Comparison of ENCODE assay signal across 21 cellular contexts in the genomic region with DNA sequence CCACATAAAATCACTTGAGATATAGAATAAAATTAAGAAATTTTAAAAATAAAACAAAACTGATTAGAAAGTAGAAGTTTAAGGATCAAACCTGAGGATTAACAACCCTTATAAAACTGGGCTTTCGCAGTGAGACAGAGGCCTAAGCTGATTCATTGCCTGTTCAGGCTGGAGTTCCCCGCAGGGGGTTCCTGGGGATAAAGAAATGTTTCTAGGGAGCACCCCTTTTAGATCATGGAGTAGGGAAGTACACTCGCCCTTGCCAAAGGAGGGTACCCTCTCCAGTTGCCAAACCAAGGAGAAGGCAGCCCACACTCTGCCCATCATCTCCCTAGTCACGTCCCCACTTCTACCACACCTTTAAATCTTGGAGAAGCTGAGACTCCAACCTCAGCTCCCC. TPM values are rescaled to one million over a fixed set of nuclear protein-coding genes. Genes with fewer than 3 reads are reported as not detected.
DNase-seq lines count a peak whose midpoint lies in the region; ATAC-seq, FAIRE-seq and TF ChIP-seq lines count a peak whose summit lies in the region.
"Had no signal": no experiment of that assay in that cellular context is flagged by ENCODE, and none has a peak within 500 bp of the region (broad histone marks: within the 10 kb centered on the region; RNA-seq: fewer than 3 reads in every experiment).

No MANE protein-coding gene starts in this region.

- DNase-seq in activated naive CD8-positive, alpha-beta T cell treated with anti-CD3 and anti-CD28 coated beads, Interleukin-2, amount 50 U/mL, for 24 hours = no peak
- no peak for DNase-seq in T-helper 17 cell
- DNase-seq in H1 (ENCODE audit: low read depth in 1 of 2, low spot score in 2 of 2) = no peak
- DNase-seq in activated effector memory CD4-positive, alpha-beta T cell treated with anti-CD3 and anti-CD28 coated beads, Interleukin-2, amount 50 U/mL, for 16 hours = no peak
- DNase-seq in brain microvascular endothelial cell = no peak
- no peak for DNase-seq in stomach
- DNase-seq: AML-193; CD4-positive, alpha-beta T cell; HCEC 1CT; IMR-90; Kasumi-1; NCI-H1417; NCI-H2029; NCI-H510A; NCI-H82; Peyer's patch; SHP77 had no signal

- in situ Hi-C loops in brain microvascular endothelial cell (cut with HindIII; ENCODE audit: low pct_ligation_motif_present, low sequenced_read_pairs) = no loop called here

- H2AFZ ChIP-seq in H1 (ENCODE audit: low read length) = no peak overlapping the region; the same call in 1 of the 2 replicates

- no peak overlapping the region for H3K14ac ChIP-seq in H1 (ENCODE audit: insufficient read length)

- H3K36me3 ChIP-seq in H1 (ENCODE audit: control insufficient read depth in 2 of 4, insufficient read depth in 4 of 4, low read length in 3 of 4) = no peaks in the 10 kb centered on the region
- peaks cover 54% of the 10 kb centered on the region for H3K36me3 ChIP-seq in brain microvascular endothelial cell (replicated peaks)
- H3K36me3 ChIP-seq in stomach = peaks cover 0 to 9% (median 0%) of the 10 kb centered on the region in 4 donors
- H3K36me3 ChIP-seq: Peyer's patch had no signal

- H3K4me3 ChIP-seq in H1 (ENCODE audit: extremely low read depth in 1 of 4, insufficient read depth in 2 of 4, low read depth in 3 of 4, low read length in 4 of 4) (no peak overlapping the region), brain microvascular endothelial cell (ENCODE audit: low read depth, low read length) (no peak overlapping the region), stomach (no peak overlapping the region)
- H3K4me3 ChIP-seq: A549, Peyer's patch had no signal

- H3K9me3 Mint-ChIP-seq in activated naive CD8-positive, alpha-beta T cell (ENCODE audit: low read depth) = no peaks in the 10 kb centered on the region
- no peaks in the 10 kb centered on the region for H3K9me3 Mint-ChIP-seq in activated naive CD8-positive, alpha-beta T cell treated with anti-CD3 and anti-CD28 coated beads, Interleukin-2, amount 50 U/mL, for 24 hours
- H3K9me3 Mint-ChIP-seq in stimulated activated memory B cell treated with anti-CD40 and anti-IgM and Interleukin-4, amounts not matched to agents 10 μg/mL and 1 μg/mL and 100 μg/mL, for 72 hours = no peaks in the 10 kb centered on the region
- H3K9me3 Mint-ChIP-seq: CD4-positive, alpha-beta T cell had no signal

- H2BK5ac ChIP-seq in H1 (ENCODE audit: low read depth, low read length) = peak overlapping the region; percentile 72; the same call in 1 of the 2 replicates

- H3K4me3 Mint-ChIP-seq in activated naive CD8-positive, alpha-beta T cell = no peak overlapping the region
- H3K4me3 Mint-ChIP-seq in activated naive CD8-positive, alpha-beta T cell treated with anti-CD3 and anti-CD28 coated beads, Interleukin-2, amount 50 U/mL, for 24 hours = no peak overlapping the region
- peak overlapping the region; percentile 64 for H3K4me3 Mint-ChIP-seq in T-helper 17 cell
- H3K4me3 Mint-ChIP-seq in stimulated activated memory B cell treated with anti-CD40 and anti-IgM and Interleukin-4, amounts not matched to agents 10 μg/mL and 1 μg/mL and 100 μg/mL, for 72 hours = no peak overlapping the region
- H3K4me3 Mint-ChIP-seq: CD4-positive, alpha-beta T cell had no signal

- no peak overlapping the region for H3K4ac ChIP-seq in H1 (replicated peaks; ENCODE audit: insufficient read length, low read depth, low read length)

- no peaks in the 10 kb centered on the region for H3K79me2 ChIP-seq in H1 (ENCODE audit: control insufficient read depth in 1 of 2, insufficient read depth in 2 of 2, low read length in 2 of 2)

- peaks cover 9% of the 10 kb centered on the region for H3K36me3 Mint-ChIP-seq in activated naive CD8-positive, alpha-beta T cell
- H3K36me3 Mint-ChIP-seq in activated naive CD8-positive, alpha-beta T cell treated with anti-CD3 and anti-CD28 coated beads, Interleukin-2, amount 50 U/mL, for 24 hours (ENCODE audit: low read depth) = peaks cover 16% of the 10 kb centered on the region
- peaks cover 23% of the 10 kb centered on the region for H3K36me3 Mint-ChIP-seq in T-helper 17 cell (ENCODE audit: low read depth)
- H3K36me3 Mint-ChIP-seq in stimulated activated memory B cell treated with anti-CD40 and anti-IgM and Interleukin-4, amounts not matched to agents 10 μg/mL and 1 μg/mL and 100 μg/mL, for 72 hours = peaks cover 25% of the 10 kb centered on the region

- H3K9ac ChIP-seq in H1 (replicated peaks in 1 of 4; ENCODE audit: extremely low read depth in 1 of 4, low read depth in 3 of 4, low read length in 3 of 4) = no peak overlapping the region

- peaks cover 72% of the 10 kb centered on the region for H3K4me1 Mint-ChIP-seq in activated naive CD8-positive, alpha-beta T cell (ENCODE audit: low read depth)
- peaks cover 65% of the 10 kb centered on the region for H3K4me1 Mint-ChIP-seq in activated naive CD8-positive, alpha-beta T cell treated with anti-CD3 and anti-CD28 coated beads, Interleukin-2, amount 50 U/mL, for 24 hours
- H3K4me1 Mint-ChIP-seq in T-helper 17 cell = peaks cover 52% of the 10 kb centered on the region
- peaks cover 49% of the 10 kb centered on the region for H3K4me1 Mint-ChIP-seq in stimulated activated memory B cell treated with anti-CD40 and anti-IgM and Interleukin-4, amounts not matched to agents 10 μg/mL and 1 μg/mL and 100 μg/mL, for 72 hours

- no peaks in the 10 kb centered on the region for H4K20me1 ChIP-seq in H1 (replicated peaks in 1 of 2; ENCODE audit: control insufficient read depth in 1 of 2, insufficient read depth in 2 of 2, low read length in 2 of 2)

- TF ChIP-seq POLR2A in H1 (IDR thresholded peaks at IDR 0.05; ENCODE audit: control extremely low read depth in 1 of 2, low read depth in 2 of 2, low read length in 2 of 2) = no peak
- no peak for TF ChIP-seq POLR2A in stomach (IDR thresholded peaks at IDR 0.05)

- H2BK20ac ChIP-seq in H1 (ENCODE audit: low read length) = no peak overlapping the region

- no peak for TF ChIP-seq RAD21 in H1 (IDR thresholded peaks at IDR 0.05 in 1 of 2, conservative IDR thresholded peaks at IDR 0.05 in 1 of 2; ENCODE audit: low read depth in 2 of 2, low read length in 2 of 2)

- H4K8ac ChIP-seq in H1 (ENCODE audit: extremely low read depth, insufficient read depth, low read length) = no peak overlapping the region

- no peak overlapping the region for H3K56ac ChIP-seq in H1 (replicated peaks; ENCODE audit: insufficient read length, low read depth, low read length)

- TF ChIP-seq CTCF in H1 (IDR thresholded peaks at IDR 0.05; ENCODE audit: control extremely low read depth in 1 of 3, insufficient read depth in 1 of 3, low read depth in 1 of 3, low read length in 3 of 3) (no peak), brain microvascular endothelial cell (IDR thresholded peaks at IDR 0.05; ENCODE audit: low read depth, low read length, missing control alignments) (no peak), stomach (IDR thresholded peaks at IDR 0.05) (no peak)

- POLR2A ChIA-PET in H1 (lab: Charles Lee; ENCODE audit: partially characterized antibody) = interaction anchor here (1.3 kb wide), 1 partner anchor 16 kb away, joined by 3 read pairs; no protein-coding TSS in a partner anchor

- 91% methylated on average over 3 of the region's 4 CpGs; no CpG with 5 or more reads in 1 of the 2 experiments for WGBS in H1 (ENCODE audit: extremely low coverage in 1 of 2, insufficient coverage in 1 of 2, insufficient read length in 1 of 2, insufficient replicate concordance in 2 of 2, low coverage in 1 of 2, low lambda C conversion rate in 2 of 2, missing lambda C conversion rate in 1 of 2), 2 experiments
- WGBS in stomach, 5 donors = 92 to 97% (median 94%) methylated on average over 4 of the region's 4 CpGs

- H3K23ac ChIP-seq in H1 (ENCODE audit: insufficient read length) = no peak overlapping the region

- no peak overlapping the region; the same call in 1 of the 2 replicates for H2BK12ac ChIP-seq in H1 (ENCODE audit: low read depth, low read length)

- no peak overlapping the region for H3K27ac ChIP-seq in H1 (ENCODE audit: low read depth, low read length)
- no peak overlapping the region for H3K27ac ChIP-seq in brain microvascular endothelial cell
- no peak overlapping the region for H3K27ac ChIP-seq in stomach
- H3K27ac ChIP-seq: Peyer's patch had no signal

- no peaks in the 10 kb centered on the region for H3K27me3 ChIP-seq in H1 (replicated peaks in 1 of 4; ENCODE audit: control insufficient read depth in 3 of 4, extremely low read depth in 1 of 4, insufficient read depth in 3 of 4, low read length in 3 of 4)
- H3K27me3 ChIP-seq in brain microvascular endothelial cell (replicated peaks) = no peaks in the 10 kb centered on the region
- H3K27me3 ChIP-seq in stomach = no peaks in the 10 kb centered on the region
- H3K27me3 ChIP-seq: Peyer's patch had no signal

- H2BK120ac ChIP-seq in H1 (replicated peaks; ENCODE audit: low read depth, low read length) = no peak overlapping the region

- H3K18ac ChIP-seq in H1 (ENCODE audit: extremely low read depth, low read length) = no peak overlapping the region

- CTCF ChIA-PET in H1 (lab: Charles Lee; ENCODE audit: partially characterized antibody) = interaction anchor here (0.6 to 4.0 kb wide), 8 partner anchors 8 to 968 kb away, joined by 3 to 21 read pairs (median 4); partner anchors contain the start of gene GLIPR1L2

- no peak overlapping the region for H4K5ac ChIP-seq in H1 (ENCODE audit: insufficient read length, low read depth, low read length)

- H3K79me1 ChIP-seq in H1 (ENCODE audit: low read depth, low read length) = no peaks in the 10 kb centered on the region

- peaks cover 0 to 8% (median 5%) of the 10 kb centered on the region in 4 experiments; a peak in 4 of 7 replicates for H3K4me1 ChIP-seq in H1 (replicated peaks in 1 of 4; ENCODE audit: control insufficient read depth in 3 of 4, insufficient read depth in 4 of 4, low read length in 3 of 4)
- H3K4me1 ChIP-seq in stomach = peaks cover 0 to 42% (median 16%) of the 10 kb centered on the region in 4 donors

- no peak for FAIRE-seq in H1 (lab: Jason Lieb, UNC)
- FAIRE-seq: A549, D721Med had no signal

- no peak for TF ChIP-seq EP300 in H1 (IDR thresholded peaks at IDR 0.05; ENCODE audit: borderline replicate concordance in 1 of 2, low read depth in 2 of 2, low read length in 2 of 2)
- no peak for TF ChIP-seq EP300 in stomach (IDR thresholded peaks at IDR 0.05)

- H3K27me3 Mint-ChIP-seq in activated naive CD8-positive, alpha-beta T cell = no peaks in the 10 kb centered on the region
- H3K27me3 Mint-ChIP-seq in activated naive CD8-positive, alpha-beta T cell treated with anti-CD3 and anti-CD28 coated beads, Interleukin-2, amount 50 U/mL, for 24 hours = no peaks in the 10 kb centered on the region
- H3K27me3 Mint-ChIP-seq in T-helper 17 cell = no peaks in the 10 kb centered on the region
- H3K27me3 Mint-ChIP-seq in stimulated activated memory B cell treated with anti-CD40 and anti-IgM and Interleukin-4, amounts not matched to agents 10 μg/mL and 1 μg/mL and 100 μg/mL, for 72 hours = no peaks in the 10 kb centered on the region
- H3K27me3 Mint-ChIP-seq: CD4-positive, alpha-beta T cell had no signal

- no peak overlapping the region for H2BK15ac ChIP-seq in H1 (ENCODE audit: low read length)

- peak overlapping the region; percentile 17 for H3K27ac Mint-ChIP-seq in activated naive CD8-positive, alpha-beta T cell
- H3K27ac Mint-ChIP-seq in activated naive CD8-positive, alpha-beta T cell treated with anti-CD3 and anti-CD28 coated beads, Interleukin-2, amount 50 U/mL, for 24 hours = no peak overlapping the region
- H3K27ac Mint-ChIP-seq in T-helper 17 cell = no peak overlapping the region
- H3K27ac Mint-ChIP-seq in stimulated activated memory B cell treated with anti-CD40 and anti-IgM and Interleukin-4, amounts not matched to agents 10 μg/mL and 1 μg/mL and 100 μg/mL, for 72 hours = peak overlapping the region; percentile 56
- H3K27ac Mint-ChIP-seq: CD4-positive, alpha-beta T cell had no signal

- no peak overlapping the region for H2AK5ac ChIP-seq in H1 (ENCODE audit: low read depth, low read length)

- no peak for ATAC-seq in activated naive CD8-positive, alpha-beta T cell treated with anti-CD3 and anti-CD28 coated beads, Interleukin-2, amount 50 U/mL, for 24 hours
- no peak for ATAC-seq in T-helper 17 cell
- no peak for ATAC-seq in stimulated activated memory B cell treated with anti-CD40 and anti-IgM and Interleukin-4, amounts not matched to agents 10 μg/mL and 1 μg/mL and 100 μg/mL, for 72 hours
- ATAC-seq: A549 had no signal

- intact Hi-C loops in stomach (cut with DNase I; ENCODE audit: low total_unique reads) = no loop called here

- no peaks in the 10 kb centered on the region; the same call in 1 of the 2 replicates for H3K23me2 ChIP-seq in H1 (ENCODE audit: low read depth, low read length)

- no peak overlapping the region for H3K4me2 ChIP-seq in H1 (ENCODE audit: insufficient read depth in 1 of 2, low read depth in 2 of 2, low read length in 2 of 2)
- H3K4me2 ChIP-seq: A549 had no signal

- H4K91ac ChIP-seq in H1 (replicated peaks; ENCODE audit: insufficient read length, low read length) = peak overlapping the region; percentile 59

- H3K9me3 ChIP-seq in T-helper 17 cell (ENCODE audit: control insufficient read depth, low read length, poor library complexity, severe bottlenecking) (no peaks in the 10 kb centered on the region), H1 (ENCODE audit: insufficient read depth in 2 of 2, low read depth in 1 of 2, low read length in 1 of 2) (no peaks in the 10 kb centered on the region), stomach (no peaks in the 10 kb centered on the region)
- H3K9me3 ChIP-seq: A549, Peyer's patch had no signal

RNA-seq across cellular contexts. Expression of gene GLIPR1, which starts 6.8 kb away (rescaled TPM):
- total RNA-seq in T-helper 17 cell = 100 to 1,000 TPM; 104 to 105 TPM
- 1.5 and 1.7 TPM in 2 replicates for total RNA-seq in H1 (2021; fragmentation: NEBNext Ultra II Directional; extraction: Animal tissue kit (Norgen Biotek cat#: 25700))
- polyA plus RNA-seq in H1 (2011; rRNA removed) = 0.09 and 0.23 TPM in 2 replicates
- polyA plus RNA-seq in H1 (2011; cell fraction: cytosol; rRNA removed) = 0.10 TPM
- polyA plus RNA-seq in H1 (2011; cell fraction: nucleus; rRNA removed) = 0.44 TPM
- 0.16 to 1.0 TPM (median 0.30 TPM) in 4 replicates for polyA plus RNA-seq in H1 (2012, experiment 1 of 2)
- 0.09 TPM for polyA plus RNA-seq in H1 (2012, experiment 2 of 2)
- polyA plus RNA-seq in H1 (2013, experiment 1 of 2) = 1.3 TPM
- 1.2 TPM for polyA plus RNA-seq in H1 (2013, experiment 2 of 2)
- polyA minus RNA-seq in H1 (2011; rRNA and poly(A)+ RNA removed) = 0.47 and 0.63 TPM in 2 replicates
- not detected for polyA minus RNA-seq in H1 (2011; cell fraction: cytosol; rRNA and poly(A)+ RNA removed)
- polyA minus RNA-seq in H1 (2011; cell fraction: nucleus; rRNA and poly(A)+ RNA removed) = 0.90 TPM
- 1 to 10 TPM in 4 of 5 donors, under 1 TPM in 1; 0.87 to 9.0 (median 5.4) TPM for total RNA-seq in stomach
- polyA plus RNA-seq in stomach = 1 to 10 TPM; 3.2 to 4.6 (median 4.4) TPM

RNA-seq across cellular contexts. Expression of gene KRR1, which starts 24.1 kb away (rescaled TPM):
- total RNA-seq in T-helper 17 cell (100 to 1,000 TPM in 1 of 2 donors, 10 to 100 TPM in 1; 98.0 to 123 TPM), stomach (10 to 100 TPM in 3 of 5 donors, 1 to 10 TPM in 2; 7.2 to 45.5 (median 10.3) TPM)
- total RNA-seq in H1 (2021; fragmentation: NEBNext Ultra II Directional; extraction: Animal tissue kit (Norgen Biotek cat#: 25700)) = 73.8 and 80.1 TPM in 2 replicates
- polyA plus RNA-seq in H1 (2011; rRNA removed) (2.4 and 6.1 TPM in 2 replicates), stomach (10 to 100 TPM; 11.4 to 44.8 (median 14.7) TPM)
- polyA plus RNA-seq in H1 (2011; cell fraction: cytosol; rRNA removed) = 14.8 TPM
- polyA plus RNA-seq in H1 (2011; cell fraction: nucleus; rRNA removed) = 5.5 TPM
- polyA plus RNA-seq in H1 (2012, experiment 1 of 2) = 27.4 to 58.4 TPM (median 34.9 TPM) in 4 replicates
- polyA plus RNA-seq in H1 (2012, experiment 2 of 2) = 2.4 TPM
- 98.9 TPM for polyA plus RNA-seq in H1 (2013, experiment 1 of 2)
- polyA plus RNA-seq in H1 (2013, experiment 2 of 2) = 94.1 TPM
- 23.0 and 34.1 TPM in 2 replicates for polyA minus RNA-seq in H1 (2011; rRNA and poly(A)+ RNA removed)
- 12.3 TPM for polyA minus RNA-seq in H1 (2011; cell fraction: cytosol; rRNA and poly(A)+ RNA removed)
- 65.3 TPM for polyA minus RNA-seq in H1 (2011; cell fraction: nucleus; rRNA and poly(A)+ RNA removed)

Comparison
In these comparisons a context has a peak if more than half of its experiments do, and no peak if none do; other contexts are left out.
1. H3K27ac Mint-ChIP-seq: peak in activated naive CD8-positive, alpha-beta T cell (single experiment) and stimulated activated memory B cell treated with anti-CD40 and anti-IgM and Interleukin-4, amounts not matched to agents 10 μg/mL and 1 μg/mL and 100 μg/mL, for 72 hours (single experiment); none in activated naive CD8-positive, alpha-beta T cell treated with anti-CD3 and anti-CD28 coated beads, Interleukin-2, amount 50 U/mL, for 24 hours (single experiment) and T-helper 17 cell (single experiment).
2. RNA of gene GLIPR1, which starts 6.8 kb away (total RNA-seq): 104 to 105 TPM in T-helper 17 cell; 0.87 to 9.0 TPM in stomach and 1.5 to 1.7 TPM in H1; every median in the first group is over 10 times any median in the second.